Comparison of ENCODE assay signal across 8 cellular contexts in the genomic region with DNA sequence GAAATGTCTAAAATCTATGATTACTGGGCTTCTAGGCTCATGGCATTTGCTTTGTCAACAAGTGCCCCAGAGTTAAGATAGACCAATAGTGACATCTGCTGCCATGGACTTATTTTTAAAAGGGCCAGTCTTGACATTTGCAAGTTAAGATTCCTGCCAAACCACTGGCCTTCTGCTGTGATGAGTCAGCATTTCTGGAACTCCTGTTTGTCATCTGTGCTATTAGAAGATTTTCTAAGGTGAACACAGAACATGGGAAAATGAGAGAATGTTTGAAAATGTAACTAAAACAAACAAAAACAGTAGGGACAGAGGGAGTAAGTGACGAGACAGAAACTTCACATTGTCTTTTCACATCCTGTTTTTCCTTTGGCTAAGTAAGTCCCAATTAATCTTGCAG.
DNase-seq lines count a peak whose midpoint lies in the region; ATAC-seq lines count a peak whose summit lies in the region.

No MANE protein-coding gene starts in this region.

- no peaks in the 10 kb centered on the region for H3K36me3 Mint-ChIP-seq in natural killer cell treated with Interleukin-12 subunit alpha and Interleukin-12 subunit beta and Interleukin-15 and Interleukin-18, amount 100 ng/mL, for 72 hours

- H3K4me3 ChIP-seq in adipocyte (ENCODE audit: low read length): peak overlapping the region; percentile 40
- no peak overlapping the region for H3K4me3 ChIP-seq in right cardiac atrium (ENCODE audit: low read length)

- H3K27ac ChIP-seq in right cardiac atrium (ENCODE audit: low read length): no peak overlapping the region

- H3K27me3 Mint-ChIP-seq in natural killer cell treated with Interleukin-12 subunit alpha and Interleukin-12 subunit beta and Interleukin-15 and Interleukin-18, amount 100 ng/mL, for 72 hours: no peaks in the 10 kb centered on the region

- 21% methylated on average over 1 of the region's 1 CpG for WGBS in right cardiac atrium

- no peak overlapping the region for H3K27ac Mint-ChIP-seq in natural killer cell treated with Interleukin-12 subunit alpha and Interleukin-12 subunit beta and Interleukin-15 and Interleukin-18, amount 100 ng/mL, for 72 hours

- H3K4me1 ChIP-seq in adipocyte (ENCODE audit: control insufficient read depth, insufficient read depth, low read length): peaks cover 29% of the 10 kb centered on the region
- no peaks in the 10 kb centered on the region for H3K4me1 ChIP-seq in right cardiac atrium (ENCODE audit: control insufficient read depth, insufficient read depth, low read length)

- H3K4me1 Mint-ChIP-seq in natural killer cell treated with Interleukin-12 subunit alpha and Interleukin-12 subunit beta and Interleukin-15 and Interleukin-18, amount 100 ng/mL, for 72 hours (ENCODE audit: low read depth in 2 of 2): no peaks in the 10 kb centered on the region

- H3K9me3 ChIP-seq in adipocyte (ENCODE audit: control insufficient read depth, low read length) (peaks cover 4% of the 10 kb centered on the region), right cardiac atrium (ENCODE audit: control insufficient read depth, low read length) (no peaks in the 10 kb centered on the region)

- intact Hi-C loops in right cardiac atrium (cut with DNase I): loop anchor here in 1 of 4 donors (10.0 kb wide), 1 partner anchor 253 kb away; no protein-coding TSS in a partner anchor

- H3K36me3 ChIP-seq in adipocyte (ENCODE audit: control insufficient read depth, insufficient read depth, low read length, severe bottlenecking): no peaks in the 10 kb centered on the region

- H3K4me3 Mint-ChIP-seq in natural killer cell treated with Interleukin-12 subunit alpha and Interleukin-12 subunit beta and Interleukin-15 and Interleukin-18, amount 100 ng/mL, for 72 hours: no peak overlapping the region

- H3K27me3 ChIP-seq in adipocyte (replicated peaks; ENCODE audit: control insufficient read depth, insufficient read depth, low read length): no peaks in the 10 kb centered on the region
- H3K27me3 ChIP-seq in right cardiac atrium (ENCODE audit: control insufficient read depth, insufficient read depth): no peaks in the 10 kb centered on the region

- peak; percentile 58 for ATAC-seq in GM19452 (IDR thresholded peaks at IDR 0.05; ENCODE audit: unreplicated experiment)
- peak; percentile 86 to 88 for ATAC-seq in right cardiac atrium
- ATAC-seq in natural killer cell treated with Interleukin-12 subunit alpha and Interleukin-12 subunit beta and Interleukin-15 and Interleukin-18, amount 100 ng/mL, for 72 hours: no peak

- DNase-seq in ELF-1 (ENCODE audit: low read depth, low spot score): peak; percentile 18
- peak; percentile 77 for DNase-seq in HS-27A (ENCODE audit: low read depth)
- DNase-seq in adipocyte (ENCODE audit: low read depth): peak; percentile 93
- DNase-seq in right cardiac atrium: no peak
- peak; percentile 93 for DNase-seq in smooth muscle cell of the brain vasculature (ENCODE audit: low read depth, low spot score)
- no peak for DNase-seq in natural killer cell treated with Interleukin-12 subunit alpha and Interleukin-12 subunit beta and Interleukin-15 and Interleukin-18, amount 100 ng/mL, for 72 hours (ENCODE audit: low spot score)
- no peak for DNase-seq in NCI-H128 (lab: John Stamatoyannopoulos, UW; ENCODE audit: unreplicated experiment)

- peaks cover 3% of the 10 kb centered on the region for H3K9me3 Mint-ChIP-seq in natural killer cell treated with Interleukin-12 subunit alpha and Interleukin-12 subunit beta and Interleukin-15 and Interleukin-18, amount 100 ng/mL, for 72 hours

- H3K9ac ChIP-seq in adipocyte (ENCODE audit: low read length): peak overlapping the region; percentile 83

Comparison
In these comparisons a context has a peak if more than half of its experiments do, and no peak if none do; other contexts are left out.
1. DNase-seq: peak in ELF-1 (single experiment), HS-27A (single experiment), adipocyte (single experiment) and smooth muscle cell of the brain vasculature (single experiment); none in right cardiac atrium (0 of 3), natural killer cell treated with Interleukin-12 subunit alpha and Interleukin-12 subunit beta and Interleukin-15 and Interleukin-18, amount 100 ng/mL, for 72 hours (single experiment) and NCI-H128 (single experiment).
2. ATAC-seq: peak in GM19452 (single experiment) and right cardiac atrium (2 of 2); none in natural killer cell treated with Interleukin-12 subunit alpha and Interleukin-12 subunit beta and Interleukin-15 and Interleukin-18, amount 100 ng/mL, for 72 hours (0 of 2).